In genomic region chr10:101291254-101292193, GRCh38 we compare ENCODE assay signal across 8 cellular contexts.
DNase-seq lines count a peak whose midpoint lies in the region; ATAC-seq and TF ChIP-seq lines count a peak whose summit lies in the region.

No MANE protein-coding gene starts in this region.

- H3K36me3 Mint-ChIP-seq in CD4-positive, alpha-beta T cell (ENCODE audit: low read depth), result no peaks in the 10 kb centered on the region
- H3K36me3 Mint-ChIP-seq in IgD-negative memory B cell, result peaks cover 2% of the 10 kb centered on the region

- H3K4me1 Mint-ChIP-seq in CD4-positive, alpha-beta T cell (ENCODE audit: low read depth), result no peaks in the 10 kb centered on the region
- H3K4me1 Mint-ChIP-seq in IgD-negative memory B cell, result peaks cover 0 to 3% (median 2%) of the 10 kb centered on the region in 3 donors

- no peak for TF ChIP-seq POLR2A in prostate gland (IDR thresholded peaks at IDR 0.05)

- no peaks in the 10 kb centered on the region for H3K9me3 Mint-ChIP-seq in CD4-positive, alpha-beta T cell
- H3K9me3 Mint-ChIP-seq in IgD-negative memory B cell, result no peaks in the 10 kb centered on the region

- intact Hi-C loops in CD4-positive, alpha-beta T cell (cut with DNase I, micrococcal nuclease), result loop anchor here (2.0 kb wide), 1 partner anchor 77 kb away; no protein-coding TSS in a partner anchor
- intact Hi-C loops in head of caudate nucleus (cut with DNase I), result loop anchor here (5.0 kb wide), 1 partner anchor 276 kb away; no protein-coding TSS in a partner anchor
- intact Hi-C loops in prostate gland (cut with DNase I), result loop anchor here (5.0 to 10.0 kb wide), 2 partner anchors 74 to 273 kb away; no protein-coding TSS in a partner anchor

- CTCF ChIA-PET in CD4-positive, alpha-beta T cell (lab: Charles Lee), result interaction anchor here (0.8 to 1.8 kb wide), 6 partner anchors 8 to 77 kb away, joined by 3 to 16 read pairs (median 3); no protein-coding TSS in a partner anchor
- CTCF ChIA-PET in RWPE1 (lab: Yijun Ruan, JAX), result interaction anchor here (0.5 to 8.4 kb wide), 18 partner anchors 9 to 862 kb away, joined by 3 to 108 read pairs (median 4); partner anchors contain the start of gene LBX1

- peak; percentile 70 for TF ChIP-seq CTCF in CD4-positive, alpha-beta T cell (IDR thresholded peaks at IDR 0.05)
- peak; percentile 62 for TF ChIP-seq CTCF in RWPE1 (conservative IDR thresholded peaks at IDR 0.05; ENCODE audit: low read depth)
- TF ChIP-seq CTCF in prostate gland (IDR thresholded peaks at IDR 0.05), result peak; percentile 22 to 57 (median 45)

- peak overlapping the region; percentile 80 for H3K4me3 Mint-ChIP-seq in CD4-positive, alpha-beta T cell
- peak overlapping the region in 3 of 4 donors; percentile 76 to 93 (median 91) for H3K4me3 Mint-ChIP-seq in IgD-negative memory B cell

- ATAC-seq in CD4-positive, alpha-beta T cell (ENCODE audit: poor library complexity), result peak; percentile 74
- no peak for ATAC-seq in HG03439 (IDR thresholded peaks at IDR 0.05; ENCODE audit: unreplicated experiment)
- ATAC-seq in GM18519 (IDR thresholded peaks at IDR 0.05; ENCODE audit: low FRiP score, unreplicated experiment), result no peak

- peaks cover 88% of the 10 kb centered on the region for H3K27me3 Mint-ChIP-seq in CD4-positive, alpha-beta T cell
- peaks cover 61% of the 10 kb centered on the region for H3K27me3 Mint-ChIP-seq in IgD-negative memory B cell

- peak; percentile 7 to 64 (median 30) for DNase-seq in CD4-positive, alpha-beta T cell
- DNase-seq in RWPE1 (ENCODE audit: low spot score), result peak; percentile 55
- peak; percentile 55 for DNase-seq in activated naive CD4-positive, alpha-beta T cell treated with Interleukin-2 at 50 U/mL for 16 hours
- peak; percentile 40 to 85 (median 70) for DNase-seq in head of caudate nucleus
- peak; percentile 24 for DNase-seq in prostate gland (ENCODE audit: low spot score)

- 4% methylated on average over 70 of the region's 70 CpGs for WGBS in prostate gland

- no peaks in the 10 kb centered on the region for H3K36me3 ChIP-seq in prostate gland

- peak overlapping the region; percentile 37 to 40 for H3K4me3 ChIP-seq in prostate gland

- H3K9me3 ChIP-seq in CD4-positive, alpha-beta T cell (ENCODE audit: control insufficient read depth, low read length), result no peaks in the 10 kb centered on the region
- H3K9me3 ChIP-seq in prostate gland, result no peaks in the 10 kb centered on the region

- POLR2A ChIA-PET in CD4-positive, alpha-beta T cell (lab: Charles Lee), result no interaction called here
- POLR2A ChIA-PET in RWPE1 (lab: Yijun Ruan, JAX; ENCODE audit: low non-redundant PET), result no interaction called here

- no peak overlapping the region for H3K27ac Mint-ChIP-seq in CD4-positive, alpha-beta T cell
- H3K27ac Mint-ChIP-seq in IgD-negative memory B cell, result no peak overlapping the region

- H3K27me3 ChIP-seq in CD4-positive, alpha-beta T cell (ENCODE audit: control insufficient read depth, insufficient read depth, low read length), result peaks cover 87% of the 10 kb centered on the region
- H3K27me3 ChIP-seq in prostate gland (replicated peaks; ENCODE audit: insufficient read depth), result no peaks in the 10 kb centered on the region

- H3K27ac ChIP-seq in CD4-positive, alpha-beta T cell (ENCODE audit: low read depth, low read length), result no peak overlapping the region
- H3K27ac ChIP-seq in RWPE1, result no peak overlapping the region
- no peak overlapping the region for H3K27ac ChIP-seq in prostate gland

- H3K4me1 ChIP-seq in prostate gland (replicated peaks), result no peaks in the 10 kb centered on the region
